ENCODE assay signal across 9 cellular contexts in the genomic region with DNA sequence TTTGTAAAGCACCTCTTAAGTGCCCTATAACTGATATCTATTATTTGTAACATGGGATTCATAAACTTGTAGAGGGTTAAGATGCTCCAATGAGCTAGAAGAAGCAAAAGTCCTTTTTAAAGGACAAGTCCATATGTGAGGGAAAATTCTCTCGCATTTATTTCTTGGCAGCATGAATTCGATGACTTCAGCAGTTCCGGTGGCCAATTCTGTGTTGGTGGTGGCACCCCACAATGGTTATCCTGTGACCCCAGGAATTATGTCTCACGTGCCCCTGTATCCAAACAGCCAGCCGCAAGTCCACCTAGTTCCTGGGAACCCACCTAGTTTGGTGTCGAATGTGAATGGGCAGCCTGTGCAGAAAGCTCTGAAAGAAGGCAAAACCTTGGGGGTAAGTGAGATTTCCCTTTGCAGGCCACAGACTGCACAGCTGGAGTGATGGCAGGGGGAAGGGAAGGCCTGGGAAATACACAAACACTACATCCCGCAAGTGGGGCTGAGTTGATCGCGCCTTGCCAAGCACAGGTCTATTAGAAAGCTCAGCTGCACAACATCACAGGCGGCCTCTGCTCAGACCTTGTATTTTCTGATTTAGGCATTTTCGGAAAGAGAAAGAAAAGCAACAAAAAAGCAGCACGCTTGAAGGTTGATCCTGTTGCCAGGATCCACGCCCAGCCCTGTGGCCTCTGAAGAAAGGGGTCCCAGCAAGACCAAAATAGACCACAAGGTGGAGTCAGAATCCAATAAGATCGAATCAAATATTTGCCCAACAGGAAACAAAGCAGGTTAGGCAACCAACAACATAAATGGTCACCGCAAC. TPM values are rescaled to one million over a fixed set of nuclear protein-coding genes. Genes with fewer than 3 reads are reported as not detected.
DNase-seq lines count a peak whose midpoint lies in the region; ATAC-seq and TF ChIP-seq lines count a peak whose summit lies in the region.
"Had no signal": no experiment of that assay in that cellular context is flagged by ENCODE, and none has a peak within 500 bp of the region (broad histone marks: within the 10 kb centered on the region; RNA-seq: fewer than 3 reads in every experiment).

No MANE protein-coding gene starts in this region.

- DNase-seq in HT-29 (ENCODE audit: low spot score) (peak; percentile 77), PC-3 (peak; percentile 79), iPS DF 4.7 (ENCODE audit: extremely low read depth, low spot score) (peak; percentile 44), head of caudate nucleus (no peak), germinal center (ENCODE audit: low spot score) (no peak), mesenteric fat pad (ENCODE audit: low spot score) (no peak)

- H3K4me3 ChIP-seq in PC-3 (ENCODE audit: low read length) = no peak overlapping the region; the same call in 1 of the 2 replicates

- H3K4me2 ChIP-seq in PC-3 (ENCODE audit: low read length) = peak overlapping the region; percentile 29

- peaks cover 44% of the 10 kb centered on the region; the same call in 1 of the 2 replicates for H3K27me3 ChIP-seq in PC-3 (ENCODE audit: low read length)

- no peak overlapping the region for H3K9ac ChIP-seq in PC-3 (ENCODE audit: low read length)

- peak; percentile 89 for TF ChIP-seq CTCF in C4-2B (conservative IDR thresholded peaks at IDR 0.05)
- peak; percentile 83 for TF ChIP-seq CTCF in PC-3 (conservative IDR thresholded peaks at IDR 0.05; ENCODE audit: low read depth, low read length)

- peak; percentile 64 for ATAC-seq in PC-3
- no peak for ATAC-seq in HG02623 (IDR thresholded peaks at IDR 0.05; ENCODE audit: unreplicated experiment)

- POLR2A ChIA-PET in PC-3 (lab: Charles Lee; ENCODE audit: unreplicated experiment) = no interaction called here

- no peaks in the 10 kb centered on the region for H3K9me2 ChIP-seq in PC-3 (replicated peaks; ENCODE audit: low read length)

- 0 out of 2 replicates have a peak, but pooled peaks cover 4% of the 10 kb centered on the region for H3K4me1 ChIP-seq in PC-3 (ENCODE audit: insufficient read depth, low read length)

- H3K79me2 ChIP-seq in PC-3 (ENCODE audit: low read length) = no peaks in the 10 kb centered on the region

- no peaks in the 10 kb centered on the region for H4K20me1 ChIP-seq in PC-3 (ENCODE audit: low read length)

- H3K36me3 ChIP-seq in PC-3 (ENCODE audit: low read depth, low read length) = no peaks in the 10 kb centered on the region

- no peaks in the 10 kb centered on the region for H3K9me3 ChIP-seq in PC-3 (ENCODE audit: low read length)

- H3F3A ChIP-seq in PC-3 (ENCODE audit: low read length, unreplicated experiment) = no peaks in the 10 kb centered on the region

- CTCF ChIA-PET in PC-3 (lab: Charles Lee) = no interaction called here

- H3K27ac ChIP-seq in C4-2B (peak overlapping the region; percentile 3; the same call in 1 of the 2 replicates), PC-3 (ENCODE audit: low read length) (no peak overlapping the region)

- intact Hi-C loops in PC-3 (cut with micrococcal nuclease) (loop anchor here (2.0 kb wide), 1 partner anchor 56 kb away; a partner anchor contains a TSS), head of caudate nucleus (cut with DNase I) (no loop called here)

- no TSS peak for BruUV-seq in PC-3 (replicated peaks; lab: Mats Ljungman, UMichigan)

- peak overlapping the region; percentile 8 for H2AFZ ChIP-seq in PC-3 (ENCODE audit: low read length)

RNA-seq across cellular contexts. Expression of a gene that starts 1.5 kb away (rescaled TPM):
- total RNA-seq in HT-29 (2014; rRNA removed; shearing (Covaris generic)) = not detected in 2 replicates
- total RNA-seq in PC-3 (2014; rRNA removed) (not detected in 2 replicates), mesenteric fat pad (0.48 TPM)

RNA-seq across cellular contexts. Expression of a gene that starts 23.6 kb away (rescaled TPM):
- not detected in 2 replicates for total RNA-seq in HT-29 (2014; rRNA removed; shearing (Covaris generic))
- not detected in 2 replicates for total RNA-seq in PC-3 (2014; rRNA removed)
- not detected for total RNA-seq in mesenteric fat pad
- total RNA-seq: skeletal muscle tissue had no signal

RNA-seq across cellular contexts. Expression of a gene that starts 55.8 kb away (rescaled TPM):
- total RNA-seq in HT-29 (2014; rRNA removed; shearing (Covaris generic)) = not detected in 2 replicates
- total RNA-seq in PC-3 (2014; rRNA removed) = not detected in 2 replicates
- not detected for total RNA-seq in mesenteric fat pad
- total RNA-seq: skeletal muscle tissue had no signal

Comparison
In these comparisons a context has a peak if more than half of its experiments do, and no peak if none do; other contexts are left out.
1. DNase-seq: peak in HT-29 (single experiment), PC-3 (single experiment) and iPS DF 4.7 (single experiment); none in head of caudate nucleus (0 of 42), germinal center (single experiment) and mesenteric fat pad (single experiment).